Comparison of ENCODE assay signal across 23 cellular contexts in the genomic region with DNA sequence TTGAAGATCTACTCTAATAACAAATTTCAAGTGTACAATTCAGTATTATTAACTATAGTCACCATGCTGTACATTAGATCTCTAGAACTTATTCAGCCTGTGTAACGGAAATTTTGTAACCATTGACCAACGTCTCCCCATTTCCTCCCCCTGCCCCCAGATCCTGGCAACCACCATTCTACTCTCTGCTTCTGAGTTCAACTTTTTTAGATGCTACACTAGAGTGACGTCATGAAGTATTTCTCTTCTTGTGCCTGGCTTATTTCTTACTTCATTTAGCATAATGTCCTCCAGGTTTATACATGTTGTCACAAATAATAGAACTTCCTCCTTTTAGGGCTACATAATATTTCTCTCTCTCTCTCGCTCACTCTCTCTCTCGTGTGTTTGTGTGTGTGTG.
"Had no signal": no experiment of that assay in that cellular context is flagged by ENCODE, and none has a peak within 500 bp of the region (broad histone marks: within the 10 kb centered on the region; RNA-seq: fewer than 3 reads in every experiment).

No MANE protein-coding gene starts in this region.

- ATAC-seq: activated naive CD8-positive, alpha-beta T cell treated with anti-CD3 and anti-CD28 coated beads, Interleukin-2, amount 50 U/mL, for 24 hours; lower lobe of right lung; sciatic nerve; stimulated activated naive CD8-positive, alpha-beta T cell treated with anti-CD3 and anti-CD28 coated beads, Interleukin-15, amount 100 ng/mL, for 72 hours had no signal

- H3K36me3 Mint-ChIP-seq: activated naive CD4-positive, alpha-beta T cell treated with anti-CD3 and anti-CD28 coated beads, Interleukin-2, amount 10 ng/mL, durations not matched to agents 7 days and 5 days; brain; natural killer cell had no signal

- H3K4me3 Mint-ChIP-seq: activated naive CD4-positive, alpha-beta T cell treated with anti-CD3 and anti-CD28 coated beads, Interleukin-2, amount 10 ng/mL, durations not matched to agents 7 days and 5 days; activated naive CD8-positive, alpha-beta T cell treated with anti-CD3 and anti-CD28 coated beads, Interleukin-2, amount 50 U/mL, for 24 hours; brain; natural killer cell; stimulated activated naive CD8-positive, alpha-beta T cell treated with anti-CD3 and anti-CD28 coated beads, Interleukin-15, amount 100 ng/mL, for 72 hours had no signal

- DNase-seq: activated CD4-positive, alpha-beta T cell treated with anti-CD3 and anti-CD28 coated beads, Interleukin-2, amount 50 U/mL, for 1 hour; activated CD4-positive, CD25-positive, alpha-beta regulatory T cell treated with anti-CD3 and anti-CD28 coated beads, Interleukin-2, amount 50 U/mL, for 72 hours; activated CD8-positive, alpha-beta memory T cell treated with anti-CD3 and anti-CD28 coated beads for 24 hours; activated CD8-positive, alpha-beta memory T cell treated with anti-CD3 and anti-CD28 coated beads, Interleukin-2, amount 50 U/mL, for 48 hours; activated effector memory CD4-positive, alpha-beta T cell treated with Interleukin-2 at 50 U/mL for 16 hours; activated naive CD4-positive, alpha-beta T cell treated with anti-CD3 and anti-CD28 coated beads, Interleukin-2, amount 10 ng/mL, durations not matched to agents 7 days and 5 days; activated naive CD8-positive, alpha-beta T cell treated with anti-CD3 and anti-CD28 coated beads, Interleukin-2, amount 50 U/mL, for 24 hours; activated T-cell treated with anti-CD3 and anti-CD28 coated beads, Interleukin-2, amount 50 U/mL, for 48 hours; anterior cingulate cortex; caudate nucleus; foreskin melanocyte; lower lobe of right lung; natural killer cell; stimulated activated CD4-positive, alpha-beta T cell treated with anti-CD3 and anti-CD28 coated beads, Interleukin-4, amount 100 ng/mL, for 1 hour; stimulated activated naive CD8-positive, alpha-beta T cell treated with anti-CD3 and anti-CD28 coated beads, Interleukin-15, amount 100 ng/mL, for 72 hours; transverse colon; uterus had no signal

- H3K4me1 ChIP-seq: lower lobe of right lung, parathyroid adenoma, suprapubic skin, transverse colon, uterus had no signal

- H3K27ac Mint-ChIP-seq: activated naive CD4-positive, alpha-beta T cell treated with anti-CD3 and anti-CD28 coated beads, Interleukin-2, amount 10 ng/mL, durations not matched to agents 7 days and 5 days; activated naive CD8-positive, alpha-beta T cell treated with anti-CD3 and anti-CD28 coated beads, Interleukin-2, amount 50 U/mL, for 24 hours; brain; natural killer cell; stimulated activated naive CD8-positive, alpha-beta T cell treated with anti-CD3 and anti-CD28 coated beads, Interleukin-15, amount 100 ng/mL, for 72 hours had no signal

- H3K9me3 ChIP-seq: lower lobe of right lung, suprapubic skin, transverse colon, uterus had no signal

- H3K27ac ChIP-seq: lower lobe of right lung, parathyroid adenoma, suprapubic skin, transverse colon, uterus, VCaP had no signal

- H3K9me3 Mint-ChIP-seq: activated naive CD4-positive, alpha-beta T cell treated with anti-CD3 and anti-CD28 coated beads, Interleukin-2, amount 10 ng/mL, durations not matched to agents 7 days and 5 days; activated naive CD8-positive, alpha-beta T cell treated with anti-CD3 and anti-CD28 coated beads, Interleukin-2, amount 50 U/mL, for 24 hours; natural killer cell; stimulated activated naive CD8-positive, alpha-beta T cell treated with anti-CD3 and anti-CD28 coated beads, Interleukin-15, amount 100 ng/mL, for 72 hours had no signal

- H3K27me3 Mint-ChIP-seq: stimulated activated naive CD8-positive, alpha-beta T cell treated with anti-CD3 and anti-CD28 coated beads, Interleukin-15, amount 100 ng/mL, for 72 hours had no signal

- H3K4me1 Mint-ChIP-seq: activated naive CD4-positive, alpha-beta T cell treated with anti-CD3 and anti-CD28 coated beads, Interleukin-2, amount 10 ng/mL, durations not matched to agents 7 days and 5 days; activated naive CD8-positive, alpha-beta T cell treated with anti-CD3 and anti-CD28 coated beads, Interleukin-2, amount 50 U/mL, for 24 hours; natural killer cell; stimulated activated naive CD8-positive, alpha-beta T cell treated with anti-CD3 and anti-CD28 coated beads, Interleukin-15, amount 100 ng/mL, for 72 hours had no signal

- H3K4me3 ChIP-seq: lower lobe of right lung, smooth muscle cell, suprapubic skin, transverse colon, uterus had no signal

- H3K27me3 ChIP-seq: suprapubic skin, transverse colon, uterus had no signal

- H3K36me3 ChIP-seq: lower lobe of right lung, suprapubic skin, transverse colon, uterus had no signal
